8 cellular contexts compared by ENCODE assay signal in genomic region chr12:46675736-46676135, GRCh38.
DNase-seq lines count a peak whose midpoint lies in the region; ATAC-seq, FAIRE-seq and TF ChIP-seq lines count a peak whose summit lies in the region.

No MANE protein-coding gene starts in this region.

- H3K4me3 ChIP-seq in fibroblast of pulmonary artery (replicated peaks; ENCODE audit: low read depth, low read length): no peak overlapping the region

- POLR2A ChIA-PET in GM10248 (lab: Yijun Ruan, JAX): no interaction called here

- FAIRE-seq in A204.1 (lab: Jason Lieb, UNC): peak; percentile 98

- DNase-seq in GM10248 (ENCODE audit: extremely low spot score) (peak; percentile 15), RKO (ENCODE audit: low spot score) (peak; percentile 43), fibroblast of pulmonary artery (ENCODE audit: low read depth) (peak; percentile 71), renal cortical epithelial cell (ENCODE audit: low read depth) (peak; percentile 33), T-helper 9 cell (no peak)
- no peak for DNase-seq in activated effector memory CD4-positive, alpha-beta T cell treated with Interleukin-2 at 50 U/mL for 16 hours

- ATAC-seq in HG03469 (IDR thresholded peaks at IDR 0.05; ENCODE audit: unreplicated experiment): no peak

- peak; percentile 36 for TF ChIP-seq CTCF in GM10248 (IDR thresholded peaks at IDR 0.05; ENCODE audit: control extremely low read depth, extremely low read depth, low read depth, missing control alignments)
- peak; percentile 55 for TF ChIP-seq CTCF in fibroblast of pulmonary artery (IDR thresholded peaks at IDR 0.05; ENCODE audit: low read length, missing control alignments)

- CTCF ChIA-PET in GM10248 (lab: Yijun Ruan, JAX): interaction anchor here (0.9 to 2.5 kb wide), 10 partner anchors 8 to 722 kb away, joined by 3 to 13 read pairs (median 4); no protein-coding TSS in a partner anchor

Comparison
In these comparisons a context has a peak if more than half of its experiments do, and no peak if none do; other contexts are left out.
1. DNase-seq: peak in GM10248 (single experiment), RKO (single experiment), fibroblast of pulmonary artery (single experiment) and renal cortical epithelial cell (single experiment); none in T-helper 9 cell (single experiment) and activated effector memory CD4-positive, alpha-beta T cell treated with Interleukin-2 at 50 U/mL for 16 hours (single experiment).